1 cellular context compared by ENCODE assay signal in the genomic region with DNA sequence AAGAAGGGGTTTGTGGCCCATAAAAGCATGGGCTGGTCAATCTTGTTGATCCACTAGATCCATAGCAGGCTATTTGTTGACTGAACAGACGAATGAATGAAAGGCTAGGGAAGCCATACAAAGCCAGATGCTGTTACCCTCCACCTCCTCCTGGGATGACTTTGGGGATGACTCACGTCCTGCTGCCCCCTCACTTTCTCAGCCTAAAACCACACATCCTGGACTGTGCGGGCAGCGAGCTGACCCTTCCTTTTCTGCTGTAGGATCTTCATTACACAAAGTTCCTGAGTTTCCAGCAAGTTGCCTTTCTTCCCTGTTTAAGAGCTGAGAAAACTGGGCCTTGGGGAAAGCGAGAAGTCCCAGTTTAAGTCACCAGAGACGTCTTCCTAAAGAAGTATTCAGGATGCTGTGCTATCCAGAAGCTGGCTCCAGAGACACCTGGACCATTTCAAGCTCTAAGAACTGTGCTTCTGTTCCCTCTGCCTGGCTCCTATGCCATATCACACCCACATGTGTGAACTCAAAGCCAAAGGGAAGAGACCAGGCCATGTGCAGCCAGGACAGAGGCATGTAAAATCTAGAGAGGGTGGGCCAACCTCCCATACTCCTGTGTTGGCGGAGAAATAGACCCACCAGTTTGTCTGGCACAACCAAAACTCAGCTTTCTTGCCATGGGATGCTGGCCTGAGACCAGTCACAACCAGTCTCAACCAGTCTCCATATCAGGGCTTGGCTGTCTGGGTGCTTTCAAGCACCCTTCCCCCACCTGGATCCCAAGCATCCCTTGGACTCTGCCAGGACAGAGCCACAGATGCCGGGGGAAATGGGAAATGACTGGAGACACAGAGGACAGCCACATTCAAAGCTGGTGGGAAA.
TF ChIP-seq lines count a peak whose summit lies in the region.

No MANE protein-coding gene starts in this region.

TF ChIP-seq in K562, 482 proteins besides CTCF, POLR2A, EP300 and RAD21 (continued from another document and continues in another):
- TF ChIP-seq, protein P1, sequence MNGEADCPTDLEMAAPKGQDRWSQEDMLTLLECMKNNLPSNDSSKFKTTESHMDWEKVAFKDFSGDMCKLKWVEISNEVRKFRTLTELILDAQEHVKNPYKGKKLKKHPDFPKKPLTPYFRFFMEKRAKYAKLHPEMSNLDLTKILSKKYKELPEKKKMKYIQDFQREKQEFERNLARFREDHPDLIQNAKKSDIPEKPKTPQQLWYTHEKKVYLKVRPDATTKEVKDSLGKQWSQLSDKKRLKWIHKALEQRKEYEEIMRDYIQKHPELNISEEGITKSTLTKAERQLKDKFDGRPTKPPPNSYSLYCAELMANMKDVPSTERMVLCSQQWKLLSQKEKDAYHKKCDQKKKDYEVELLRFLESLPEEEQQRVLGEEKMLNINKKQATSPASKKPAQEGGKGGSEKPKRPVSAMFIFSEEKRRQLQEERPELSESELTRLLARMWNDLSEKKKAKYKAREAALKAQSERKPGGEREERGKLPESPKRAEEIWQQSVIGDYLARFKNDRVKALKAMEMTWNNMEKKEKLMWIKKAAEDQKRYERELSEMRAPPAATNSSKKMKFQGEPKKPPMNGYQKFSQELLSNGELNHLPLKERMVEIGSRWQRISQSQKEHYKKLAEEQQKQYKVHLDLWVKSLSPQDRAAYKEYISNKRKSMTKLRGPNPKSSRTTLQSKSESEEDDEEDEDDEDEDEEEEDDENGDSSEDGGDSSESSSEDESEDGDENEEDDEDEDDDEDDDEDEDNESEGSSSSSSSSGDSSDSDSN (IDR thresholded peaks at IDR 0.05; ENCODE audit: borderline replicate concordance in 1 of 2, low read depth in 2 of 2, low read length in 2 of 2) = no peak
- peak; percentile 78; the same call in 1 of the 2 replicates for TF ChIP-seq ZNF175 (CRISPR knock-in tag; IDR thresholded peaks at IDR 0.05; ENCODE audit: low read depth)
- TF ChIP-seq MECOM (CRISPR knock-in tag; IDR thresholded peaks at IDR 0.05) = no peak
- TF ChIP-seq SMAD4 (CRISPR knock-in tag; conservative IDR thresholded peaks at IDR 0.05) = peak; percentile 48; the same call in 1 of the 2 replicates
- TF ChIP-seq POLR2G (IDR thresholded peaks at IDR 0.05; ENCODE audit: low read depth, low read length) = no peak
- TF ChIP-seq ZNF75A (CRISPR knock-in tag; IDR thresholded peaks at IDR 0.05) = no peak
- no peak for TF ChIP-seq SP2 (IDR thresholded peaks at IDR 0.05; ENCODE audit: extremely low read depth, low read depth, low read length, poor library complexity, severe bottlenecking)
- TF ChIP-seq SRSF1 (IDR thresholded peaks at IDR 0.05; ENCODE audit: low read depth, low read length) = no peak
- TF ChIP-seq ZNF24 (IDR thresholded peaks at IDR 0.05) = 0 out of 2 replicates have a peak, but pooled peaks have one; percentile 66
- TF ChIP-seq GATAD2A (IDR thresholded peaks at IDR 0.05) = no peak
- TF ChIP-seq PRMT5 (CRISPR knock-in tag; IDR thresholded peaks at IDR 0.05) = no peak
- no peak for TF ChIP-seq ZBTB2 (IDR thresholded peaks at IDR 0.05)
- TF ChIP-seq ARID2 (IDR thresholded peaks at IDR 0.05) = no peak
- TF ChIP-seq, protein P2, sequence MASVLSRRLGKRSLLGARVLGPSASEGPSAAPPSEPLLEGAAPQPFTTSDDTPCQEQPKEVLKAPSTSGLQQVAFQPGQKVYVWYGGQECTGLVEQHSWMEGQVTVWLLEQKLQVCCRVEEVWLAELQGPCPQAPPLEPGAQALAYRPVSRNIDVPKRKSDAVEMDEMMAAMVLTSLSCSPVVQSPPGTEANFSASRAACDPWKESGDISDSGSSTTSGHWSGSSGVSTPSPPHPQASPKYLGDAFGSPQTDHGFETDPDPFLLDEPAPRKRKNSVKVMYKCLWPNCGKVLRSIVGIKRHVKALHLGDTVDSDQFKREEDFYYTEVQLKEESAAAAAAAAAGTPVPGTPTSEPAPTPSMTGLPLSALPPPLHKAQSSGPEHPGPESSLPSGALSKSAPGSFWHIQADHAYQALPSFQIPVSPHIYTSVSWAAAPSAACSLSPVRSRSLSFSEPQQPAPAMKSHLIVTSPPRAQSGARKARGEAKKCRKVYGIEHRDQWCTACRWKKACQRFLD (CRISPR knock-in tag; IDR thresholded peaks at IDR 0.05) = no peak
- TF ChIP-seq BCOR (IDR thresholded peaks at IDR 0.05) = no peak
- no peak for TF ChIP-seq ZNF280B (CRISPR knock-in tag; IDR thresholded peaks at IDR 0.05)
- no peak for TF ChIP-seq PPARD (CRISPR knock-in tag; IDR thresholded peaks at IDR 0.05)
- TF ChIP-seq ERF (CRISPR knock-in tag; IDR thresholded peaks at IDR 0.05) = 0 out of 2 replicates have a peak, but pooled peaks have one; percentile 33
- TF ChIP-seq SOX6 (IDR thresholded peaks at IDR 0.05) = no peak
- TF ChIP-seq TAL1 (IDR thresholded peaks at IDR 0.05) = no peak
- no peak for TF ChIP-seq RBM22 (IDR thresholded peaks at IDR 0.05; ENCODE audit: low read depth, low read length, poor library complexity, severe bottlenecking)
- TF ChIP-seq FOSL1 (tag; conservative IDR thresholded peaks at IDR 0.05) = peak; percentile 93
- no peak for TF ChIP-seq PHF21A (IDR thresholded peaks at IDR 0.05; ENCODE audit: borderline replicate concordance, low read depth)
- TF ChIP-seq THRB (CRISPR knock-in tag; conservative IDR thresholded peaks at IDR 0.05) = no peak
- TF ChIP-seq, protein P3, sequence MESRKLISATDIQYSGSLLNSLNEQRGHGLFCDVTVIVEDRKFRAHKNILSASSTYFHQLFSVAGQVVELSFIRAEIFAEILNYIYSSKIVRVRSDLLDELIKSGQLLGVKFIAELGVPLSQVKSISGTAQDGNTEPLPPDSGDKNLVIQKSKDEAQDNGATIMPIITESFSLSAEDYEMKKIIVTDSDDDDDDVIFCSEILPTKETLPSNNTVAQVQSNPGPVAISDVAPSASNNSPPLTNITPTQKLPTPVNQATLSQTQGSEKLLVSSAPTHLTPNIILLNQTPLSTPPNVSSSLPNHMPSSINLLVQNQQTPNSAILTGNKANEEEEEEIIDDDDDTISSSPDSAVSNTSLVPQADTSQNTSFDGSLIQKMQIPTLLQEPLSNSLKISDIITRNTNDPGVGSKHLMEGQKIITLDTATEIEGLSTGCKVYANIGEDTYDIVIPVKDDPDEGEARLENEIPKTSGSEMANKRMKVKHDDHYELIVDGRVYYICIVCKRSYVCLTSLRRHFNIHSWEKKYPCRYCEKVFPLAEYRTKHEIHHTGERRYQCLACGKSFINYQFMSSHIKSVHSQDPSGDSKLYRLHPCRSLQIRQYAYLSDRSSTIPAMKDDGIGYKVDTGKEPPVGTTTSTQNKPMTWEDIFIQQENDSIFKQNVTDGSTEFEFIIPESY (CRISPR knock-in tag; IDR thresholded peaks at IDR 0.05) = no peak
- no peak for TF ChIP-seq WHSC1 (IDR thresholded peaks at IDR 0.05; ENCODE audit: low read length)
- no peak for TF ChIP-seq BRD9 (IDR thresholded peaks at IDR 0.05; ENCODE audit: low read depth, partially characterized antibody)
- no peak for TF ChIP-seq CGGBP1 (CRISPR knock-in tag; IDR thresholded peaks at IDR 0.05)
- no peak for TF ChIP-seq TAF15 (IDR thresholded peaks at IDR 0.05; ENCODE audit: low read depth, low read length)
- no peak for TF ChIP-seq STAT5B (CRISPR knock-in tag; IDR thresholded peaks at IDR 0.05)
- TF ChIP-seq ZNF3 (CRISPR knock-in tag; IDR thresholded peaks at IDR 0.05) = no peak
- TF ChIP-seq CREM (IDR thresholded peaks at IDR 0.05; ENCODE audit: low read depth) = peak; percentile 54; the same call in 1 of the 2 replicates
- TF ChIP-seq, protein P4, sequence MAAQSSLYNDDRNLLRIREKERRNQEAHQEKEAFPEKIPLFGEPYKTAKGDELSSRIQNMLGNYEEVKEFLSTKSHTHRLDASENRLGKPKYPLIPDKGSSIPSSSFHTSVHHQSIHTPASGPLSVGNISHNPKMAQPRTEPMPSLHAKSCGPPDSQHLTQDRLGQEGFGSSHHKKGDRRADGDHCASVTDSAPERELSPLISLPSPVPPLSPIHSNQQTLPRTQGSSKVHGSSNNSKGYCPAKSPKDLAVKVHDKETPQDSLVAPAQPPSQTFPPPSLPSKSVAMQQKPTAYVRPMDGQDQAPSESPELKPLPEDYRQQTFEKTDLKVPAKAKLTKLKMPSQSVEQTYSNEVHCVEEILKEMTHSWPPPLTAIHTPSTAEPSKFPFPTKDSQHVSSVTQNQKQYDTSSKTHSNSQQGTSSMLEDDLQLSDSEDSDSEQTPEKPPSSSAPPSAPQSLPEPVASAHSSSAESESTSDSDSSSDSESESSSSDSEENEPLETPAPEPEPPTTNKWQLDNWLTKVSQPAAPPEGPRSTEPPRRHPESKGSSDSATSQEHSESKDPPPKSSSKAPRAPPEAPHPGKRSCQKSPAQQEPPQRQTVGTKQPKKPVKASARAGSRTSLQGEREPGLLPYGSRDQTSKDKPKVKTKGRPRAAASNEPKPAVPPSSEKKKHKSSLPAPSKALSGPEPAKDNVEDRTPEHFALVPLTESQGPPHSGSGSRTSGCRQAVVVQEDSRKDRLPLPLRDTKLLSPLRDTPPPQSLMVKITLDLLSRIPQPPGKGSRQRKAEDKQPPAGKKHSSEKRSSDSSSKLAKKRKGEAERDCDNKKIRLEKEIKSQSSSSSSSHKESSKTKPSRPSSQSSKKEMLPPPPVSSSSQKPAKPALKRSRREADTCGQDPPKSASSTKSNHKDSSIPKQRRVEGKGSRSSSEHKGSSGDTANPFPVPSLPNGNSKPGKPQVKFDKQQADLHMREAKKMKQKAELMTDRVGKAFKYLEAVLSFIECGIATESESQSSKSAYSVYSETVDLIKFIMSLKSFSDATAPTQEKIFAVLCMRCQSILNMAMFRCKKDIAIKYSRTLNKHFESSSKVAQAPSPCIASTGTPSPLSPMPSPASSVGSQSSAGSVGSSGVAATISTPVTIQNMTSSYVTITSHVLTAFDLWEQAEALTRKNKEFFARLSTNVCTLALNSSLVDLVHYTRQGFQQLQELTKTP (IDR thresholded peaks at IDR 0.05; ENCODE audit: low read depth in 1 of 2, partially characterized antibody in 2 of 2) = no peak
- TF ChIP-seq PRPF4 (IDR thresholded peaks at IDR 0.05; ENCODE audit: insufficient read depth, low read depth, low read length, poor library complexity, severe bottlenecking) = no peak
- no peak for TF ChIP-seq SREBF2 (CRISPR knock-in tag; IDR thresholded peaks at IDR 0.05)
- TF ChIP-seq SRSF9 (IDR thresholded peaks at IDR 0.05; ENCODE audit: borderline replicate concordance, low read depth, low read length) = no peak
- no peak for TF ChIP-seq MEIS2 (IDR thresholded peaks at IDR 0.05; ENCODE audit: partially characterized antibody)
- TF ChIP-seq, protein P5, sequence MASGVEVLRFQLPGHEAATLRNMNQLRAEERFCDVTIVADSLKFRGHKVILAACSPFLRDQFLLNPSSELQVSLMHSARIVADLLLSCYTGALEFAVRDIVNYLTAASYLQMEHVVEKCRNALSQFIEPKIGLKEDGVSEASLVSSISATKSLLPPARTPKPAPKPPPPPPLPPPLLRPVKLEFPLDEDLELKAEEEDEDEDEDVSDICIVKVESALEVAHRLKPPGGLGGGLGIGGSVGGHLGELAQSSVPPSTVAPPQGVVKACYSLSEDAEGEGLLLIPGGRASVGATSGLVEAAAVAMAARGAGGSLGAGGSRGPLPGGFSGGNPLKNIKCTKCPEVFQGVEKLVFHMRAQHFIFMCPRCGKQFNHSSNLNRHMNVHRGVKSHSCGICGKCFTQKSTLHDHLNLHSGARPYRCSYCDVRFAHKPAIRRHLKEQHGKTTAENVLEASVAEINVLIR (CRISPR knock-in tag; IDR thresholded peaks at IDR 0.05) = no peak
- no peak for TF ChIP-seq ATF4 (CRISPR knock-in tag; IDR thresholded peaks at IDR 0.05)
- TF ChIP-seq TAF1 (IDR thresholded peaks at IDR 0.05; ENCODE audit: control insufficient read depth, extremely low read depth, insufficient read depth, low read length, severe bottlenecking) = peak; percentile 43
- no peak for TF ChIP-seq CCNT2 (IDR thresholded peaks at IDR 0.05; ENCODE audit: borderline replicate concordance, extremely low read depth, insufficient read length, low read depth, low read length)
- no peak for TF ChIP-seq ZKSCAN3 (CRISPR knock-in tag; IDR thresholded peaks at IDR 0.05)
- TF ChIP-seq BRD4 (IDR thresholded peaks at IDR 0.05) = no peak
- no peak for TF ChIP-seq NR4A1 (CRISPR knock-in tag; IDR thresholded peaks at IDR 0.05)
- peak; percentile 75 for TF ChIP-seq NR4A1 (tag; IDR thresholded peaks at IDR 0.05)
